8 cellular contexts compared by ENCODE assay signal in genomic region chr4:48832571-48832970, GRCh38. TPM values are rescaled to one million over a fixed set of nuclear protein-coding genes. Genes with fewer than 3 reads are reported as not detected.
A peak's percentile ranks its signal among the peaks of the same experiment; 100 is the strongest.
DNase-seq lines count a peak whose midpoint lies in the region; TF ChIP-seq lines count a peak whose summit lies in the region.

No MANE protein-coding gene starts in this region.

- H3K9ac ChIP-seq in duodenal mucosa (ENCODE audit: low read depth in 1 of 2, low read length in 2 of 2) (no peak overlapping the region), neural cell (ENCODE audit: low read length) (peak overlapping the region; percentile 99)

- peaks cover 9 to 11% of the 10 kb centered on the region in 2 donors for H3K4me1 ChIP-seq in duodenal mucosa (ENCODE audit: control insufficient read depth in 1 of 2, insufficient read depth in 2 of 2, low read length in 2 of 2)

- H3K36me3 ChIP-seq in duodenal mucosa (ENCODE audit: control insufficient read depth in 1 of 2, insufficient read depth in 2 of 2, low read length in 2 of 2) (peaks cover 17 to 24% of the 10 kb centered on the region in 2 donors), neural cell (ENCODE audit: insufficient read depth, low read length) (peaks cover 4% of the 10 kb centered on the region)

- DNase-seq in NB4 (ENCODE audit: low read depth) (no peak), RPMI8226 (no peak), caudate nucleus (lab: John Stamatoyannopoulos, UW) (no peak), D341Med (ENCODE audit: low spot score) (no peak)
- no peak for DNase-seq in stimulated activated CD4-positive, alpha-beta T cell treated with anti-CD3 and anti-CD28 coated beads, Interleukin-12 subunit alpha, Interleukin-12 subunit beta, amount 100 ng/mL, for 4 hours

- no peaks in the 10 kb centered on the region for H4K20me1 ChIP-seq in neural cell (ENCODE audit: insufficient read depth)

- H3K27ac ChIP-seq in duodenal mucosa (ENCODE audit: low read depth, low read length) (no peak overlapping the region), neural cell (ENCODE audit: low read length) (no peak overlapping the region), caudate nucleus (ENCODE audit: low read depth, low read length) (no peak overlapping the region)

- no peak for TF ChIP-seq CTCF in NB4 (IDR thresholded peaks at IDR 0.05; ENCODE audit: low read depth, low read length)
- no peak for TF ChIP-seq CTCF in neural cell (IDR thresholded peaks at IDR 0.05; ENCODE audit: poor library complexity, severe bottlenecking)

- H3K4me2 ChIP-seq in neural cell (ENCODE audit: low read length), result peak overlapping the region; percentile 95

- H3K4me3 ChIP-seq in GM08714 (ENCODE audit: low read length) (peak overlapping the region; percentile 24; the same call in 1 of the 2 replicates), NB4 (ENCODE audit: low read depth, low read length) (peak overlapping the region; percentile 82), duodenal mucosa (ENCODE audit: low read depth in 1 of 2, low read length in 2 of 2) (peak overlapping the region; percentile 99 to 100), neural cell (ENCODE audit: low read length) (peak overlapping the region; percentile 84)

- no peaks in the 10 kb centered on the region for H3K9me2 ChIP-seq in neural cell (ENCODE audit: insufficient read depth, low read length)

- TF ChIP-seq POLR2A in NB4 (IDR thresholded peaks at IDR 0.05; ENCODE audit: extremely low read depth, insufficient read length), result no peak

- no peak overlapping the region for H2AFZ ChIP-seq in neural cell (ENCODE audit: low read depth, low read length)

- no peak for TF ChIP-seq EP300 in neural cell (conservative IDR thresholded peaks at IDR 0.05; ENCODE audit: poor library complexity, severe bottlenecking)

- TF ChIP-seq RAD21 in neural cell (conservative IDR thresholded peaks at IDR 0.05), result no peak

- peaks cover 9% of the 10 kb centered on the region for H3F3A ChIP-seq in neural cell (ENCODE audit: insufficient read depth, low read length, poor library complexity, severe bottlenecking)

- H3K27me3 ChIP-seq in duodenal mucosa (ENCODE audit: control insufficient read depth in 1 of 2, insufficient read depth in 2 of 2, low read length in 2 of 2), result no peaks in the 10 kb centered on the region
- H3K27me3 ChIP-seq in neural cell (ENCODE audit: insufficient read depth, low read depth, low read length), result no peaks in the 10 kb centered on the region

- H3K9me3 ChIP-seq in duodenal mucosa (ENCODE audit: control insufficient read depth in 1 of 2, low read length in 2 of 2) (no peaks in the 10 kb centered on the region), neural cell (ENCODE audit: low read length) (no peaks in the 10 kb centered on the region)

- H3K79me2 ChIP-seq in neural cell (replicated peaks; ENCODE audit: insufficient read depth, low read length), result peaks cover 32% of the 10 kb centered on the region

TF ChIP-seq in neural cell, 6 proteins besides CTCF, POLR2A, EP300 and RAD21:
- TF ChIP-seq MXI1 (conservative IDR thresholded peaks at IDR 0.05; ENCODE audit: poor library complexity, severe bottlenecking) (no peak), POLR2AphosphoS5 (IDR thresholded peaks at IDR 0.05) (no peak)

RNA-seq across cellular contexts. Expression of gene OCIAD1, which starts 1.7 kb away (rescaled TPM):
- 449 and 451 TPM in 2 replicates for polyA plus RNA-seq in neural cell
- polyA minus RNA-seq in neural cell, result 174 and 193 TPM in 2 replicates

RNA-seq across cellular contexts. Expression of gene FRYL, which starts 52.5 kb away (rescaled TPM):
- polyA plus RNA-seq in neural cell, result 64.0 and 74.8 TPM in 2 replicates
- polyA minus RNA-seq in neural cell, result 172 and 182 TPM in 2 replicates

Comparison
In these comparisons a context has a peak if more than half of its experiments do, and no peak if none do; other contexts are left out.
1. H3K4me3 ChIP-seq: peak in every context shown above with its lines; median percentile 100 in duodenal mucosa; 84 in neural cell; 82 in NB4; 24 in GM08714.